In the genomic region with DNA sequence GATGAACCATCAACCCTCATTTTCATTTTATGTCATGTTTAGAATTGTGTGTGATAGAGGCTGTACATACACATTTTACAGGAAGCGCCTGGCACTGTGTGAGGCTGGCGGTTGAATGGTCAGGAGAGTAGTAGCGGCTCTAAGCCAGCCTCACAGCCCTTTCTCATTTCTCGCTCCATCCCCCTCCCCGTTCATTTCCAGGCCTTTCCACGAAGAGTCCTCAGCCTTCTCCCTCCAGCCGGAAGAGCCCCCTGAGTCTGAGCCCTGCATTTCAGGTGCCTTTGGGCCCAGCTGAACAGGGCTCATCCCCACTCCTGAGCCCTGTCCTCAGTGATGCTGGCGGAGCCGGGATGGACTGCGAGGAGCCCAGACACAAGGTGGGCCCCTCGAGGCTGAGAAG, we compare ENCODE assay signal across 17 cellular contexts. TPM values are rescaled to one million over a fixed set of nuclear protein-coding genes. Genes with fewer than 3 reads are reported as not detected.
A peak's percentile ranks its signal among the peaks of the same experiment; 100 is the strongest.
DNase-seq lines count a peak whose midpoint lies in the region; ATAC-seq, FAIRE-seq and TF ChIP-seq lines count a peak whose summit lies in the region.
"Had no signal": no experiment of that assay in that cellular context is flagged by ENCODE, and none has a peak within 500 bp of the region (broad histone marks: within the 10 kb centered on the region; RNA-seq: fewer than 3 reads in every experiment).

No MANE protein-coding gene starts in this region.

- ATAC-seq in K562 (no peak), GM21576 (IDR thresholded peaks at IDR 0.05; ENCODE audit: unreplicated experiment) (no peak)
- ATAC-seq: GM12878, HCT116 had no signal

- H2AFZ ChIP-seq in K562 (ENCODE audit: low read depth, low read length), result no peak overlapping the region

- H3K27ac ChIP-seq in K562 (ENCODE audit: extremely low read depth, low read depth, low read length), result no peak overlapping the region
- H3K27ac ChIP-seq: BLaER1, HL-60 had no signal

- FAIRE-seq in K562 (lab: Jason Lieb, UNC), result no peak
- FAIRE-seq: GM12878, GM18507, H1 had no signal

- H3K9me1 ChIP-seq in K562 (ENCODE audit: control insufficient read depth, insufficient read depth, low read length), result no peaks in the 10 kb centered on the region

- H3K27ac Mint-ChIP-seq in activated T-cell treated with anti-CD3 and anti-CD28 coated beads, Interleukin-2, amount 50 U/mL, for 24 hours, result peak overlapping the region; percentile 5
- peak overlapping the region; percentile 62 for H3K27ac Mint-ChIP-seq in neural crest cell (ENCODE audit: unreplicated experiment)
- H3K27ac Mint-ChIP-seq: CD8-positive, alpha-beta memory T cell had no signal

- CTCF ChIA-PET in K562 (lab: Yijun Ruan, JAX; ENCODE audit: low intra/inter-chr PET ratio), result no interaction called here

- no peak for TF ChIP-seq EP300 in K562 (IDR thresholded peaks at IDR 0.05; ENCODE audit: low read length)

- H3K4me2 ChIP-seq in K562 (ENCODE audit: insufficient read depth, low read length), result no peak overlapping the region
- H3K4me2 ChIP-seq: BLaER1 had no signal

- no peaks in the 10 kb centered on the region for H3K4me1 Mint-ChIP-seq in activated T-cell treated with anti-CD3 and anti-CD28 coated beads, Interleukin-2, amount 50 U/mL, for 24 hours (ENCODE audit: low read depth)
- peaks cover 3% of the 10 kb centered on the region for H3K4me1 Mint-ChIP-seq in neural crest cell
- H3K4me1 Mint-ChIP-seq: CD8-positive, alpha-beta memory T cell had no signal

- TF ChIP-seq POLR2A in K562 (conservative IDR thresholded peaks at IDR 0.05), result no peak

- no peak overlapping the region for H3K4me3 ChIP-seq in K562
- H3K4me3 ChIP-seq: BLaER1, GM12878 had no signal

- 83% methylated on average over 7 of the region's 11 CpGs for WGBS in K562 (ENCODE audit: insufficient coverage, low coverage, missing lambda C conversion rate)

- H3K9me3 ChIP-seq in K562 (replicated peaks; ENCODE audit: control insufficient read depth, insufficient read depth, low read depth, low read length), result no peaks in the 10 kb centered on the region
- H3K9me3 ChIP-seq: BLaER1, Caco-2 had no signal

- H3K27me3 Mint-ChIP-seq in activated T-cell treated with anti-CD3 and anti-CD28 coated beads, Interleukin-2, amount 50 U/mL, for 24 hours, result peaks cover 22% of the 10 kb centered on the region
- no peaks in the 10 kb centered on the region for H3K27me3 Mint-ChIP-seq in neural crest cell (ENCODE audit: low read depth)

- no peak overlapping the region for H3K4me3 Mint-ChIP-seq in activated T-cell treated with anti-CD3 and anti-CD28 coated beads, Interleukin-2, amount 50 U/mL, for 24 hours
- no peak overlapping the region for H3K4me3 Mint-ChIP-seq in neural crest cell
- H3K4me3 Mint-ChIP-seq: CD8-positive, alpha-beta memory T cell had no signal

- POLR2A ChIA-PET in K562 (lab: Yijun Ruan, JAX), result interaction anchor here (0.6 kb wide), 1 partner anchor 243 kb away, joined by 3 read pairs; no protein-coding TSS in a partner anchor

- intact Hi-C loops in K562 (cut with micrococcal nuclease), result no loop called here

- TF ChIP-seq CTCF in K562 (IDR thresholded peaks at IDR 0.05 in 2 of 3, conservative IDR thresholded peaks at IDR 0.05 in 1 of 3; ENCODE audit: insufficient read depth in 2 of 3, low read depth in 1 of 3, low read length in 3 of 3) (no peak), neural crest cell (conservative IDR thresholded peaks at IDR 0.05) (no peak)

- no TSS peak for BruUV-seq in K562 (replicated peaks; lab: Mats Ljungman, UMichigan)

- peaks cover 0 to 13% of the 10 kb centered on the region in 2 experiments; a peak in 4 of 5 replicates for H3K4me1 ChIP-seq in K562 (replicated peaks in 1 of 2; ENCODE audit: control insufficient read depth in 2 of 2, insufficient read depth in 2 of 2, low read length in 2 of 2)
- H3K4me1 ChIP-seq: Caco-2 had no signal

- peak overlapping the region in 1 of 2 experiments; percentile 28; a peak in 2 of 4 replicates for H3K9ac ChIP-seq in K562 (ENCODE audit: insufficient read depth in 1 of 2, low read depth in 2 of 2, low read length in 2 of 2)
- H3K9ac ChIP-seq: BLaER1 had no signal

- in situ Hi-C loops in K562 (cut with MboI), result no loop called here

- no peaks in the 10 kb centered on the region for H3K79me2 ChIP-seq in K562 (ENCODE audit: control insufficient read depth, insufficient read depth, low read length)

- no peaks in the 10 kb centered on the region for H3K9me3 Mint-ChIP-seq in activated T-cell treated with anti-CD3 and anti-CD28 coated beads, Interleukin-2, amount 50 U/mL, for 24 hours
- H3K9me3 Mint-ChIP-seq in neural crest cell, result no peaks in the 10 kb centered on the region
- H3K9me3 Mint-ChIP-seq: CD8-positive, alpha-beta memory T cell had no signal

- no peaks in the 10 kb centered on the region for H3K36me3 ChIP-seq in K562 (ENCODE audit: control insufficient read depth, insufficient read depth, low read length)
- H3K36me3 ChIP-seq: BLaER1 had no signal

- H3K27me3 ChIP-seq in K562 (ENCODE audit: control insufficient read depth in 2 of 2, insufficient read depth in 2 of 2, low read length in 2 of 2), result no peaks in the 10 kb centered on the region
- H3K27me3 ChIP-seq: BLaER1 had no signal

- no peaks in the 10 kb centered on the region for H3K36me3 Mint-ChIP-seq in activated T-cell treated with anti-CD3 and anti-CD28 coated beads, Interleukin-2, amount 50 U/mL, for 24 hours (ENCODE audit: low read depth)
- no peaks in the 10 kb centered on the region for H3K36me3 Mint-ChIP-seq in neural crest cell (ENCODE audit: low read depth)
- H3K36me3 Mint-ChIP-seq: CD8-positive, alpha-beta memory T cell had no signal

- no peak for DNase-seq in activated T-cell treated with anti-CD3 and anti-CD28 coated beads, Interleukin-2, amount 50 U/mL, for 24 hours
- no peak for DNase-seq in activated T-cell treated with anti-CD3 and anti-CD28 coated beads, Interleukin-2, amount 50 U/mL, for 48 hours
- DNase-seq in K562 (ENCODE audit: extremely low read depth in 1 of 4, low spot score in 3 of 4) (no peak), neural crest cell (ENCODE audit: low read depth, low spot score) (no peak), amniotic stem cell (lab: John Stamatoyannopoulos, UW) (no peak)
- no peak for DNase-seq in stimulated activated CD4-positive, alpha-beta T cell treated with anti-CD3 and anti-CD28 coated beads, Interleukin-1b, Interleukin-23, amount 100 ng/mL, for 48 hours
- DNase-seq: 8988T; AML-193; Caco-2; CD8-positive, alpha-beta memory T cell had no signal

- TF ChIP-seq RAD21 in K562 (CRISPR knock-in tag; conservative IDR thresholded peaks at IDR 0.05 in 1 of 2, IDR thresholded peaks at IDR 0.05 in 1 of 2), result no peak

- no peaks in the 10 kb centered on the region for H4K20me1 ChIP-seq in K562 (replicated peaks; ENCODE audit: control insufficient read depth, insufficient read depth, low read length)
- H4K20me1 ChIP-seq: BLaER1 had no signal

TF ChIP-seq in K562, 482 proteins besides CTCF, POLR2A, EP300 and RAD21:
- TF ChIP-seq NCOA2 (IDR thresholded peaks at IDR 0.05; ENCODE audit: partially characterized antibody in 2 of 2), result no peak
- peak; percentile 45; the same call in 1 of the 2 replicates for TF ChIP-seq ZBTB33 (CRISPR knock-in tag; IDR thresholded peaks at IDR 0.05)

RNA-seq across cellular contexts. Expression of gene STK25, which starts 51.8 kb away (rescaled TPM):
- 304 and 771 TPM in 2 replicates for total RNA-seq in K562 (2011; cell fraction: chromatin; rRNA removed; ENCODE audit: low replicate concordance)
- total RNA-seq in K562 (2011; cell fraction: nucleolus; rRNA removed), result 391 and 430 TPM in 2 replicates
- 299 and 300 TPM in 2 replicates for total RNA-seq in K562 (2011; cell fraction: nucleoplasm; rRNA removed)
- total RNA-seq in K562 (2014; rRNA removed) (116 and 163 TPM in 2 replicates), K562 (2014; rRNA removed; fragmentation: Illumina TruSeq; extraction: Trizol) (35.0 and 61.9 TPM in 2 replicates), K562 (2015; rRNA removed; fragmentation: Illumina TruSeq; extraction: Trizol) (66.9 and 75.2 TPM in 2 replicates), K562 (2021) (107 and 123 TPM in 2 replicates), neural crest cell (215 and 223 TPM in 2 replicates)
- polyA plus RNA-seq in K562 (2011; rRNA removed) (169 and 218 TPM in 2 replicates), K562 (2014; fragmentation: Illumina TruSeq; extraction: Trizol) (151 and 157 TPM in 2 replicates), K562 (2014; fragmentation: Nextera tagmentation; extraction: Ambion mirVana) (10 to 100 TPM in 1 of 2 experiments, 1 to 10 TPM in 1; 5.4 to 10.3 TPM), K562 (2014; rRNA removed) (177 and 178 TPM in 2 replicates)
- polyA plus RNA-seq in K562 (2011; cell fraction: cytosol; rRNA removed), result 168 and 300 TPM in 2 replicates
- 929 and 1,221 TPM in 2 replicates for polyA plus RNA-seq in K562 (2011; cell fraction: nucleus; rRNA removed)
- 120 and 121 TPM in 2 replicates for polyA plus RNA-seq in K562 (2012)
- polyA minus RNA-seq in K562 (2011; rRNA and poly(A)+ RNA removed), result 83.1 and 97.9 TPM in 2 replicates
- polyA minus RNA-seq in K562 (2011; cell fraction: cytosol; rRNA and poly(A)+ RNA removed), result 60.5 and 75.9 TPM in 2 replicates
- polyA minus RNA-seq in K562 (2011; cell fraction: nucleus; rRNA and poly(A)+ RNA removed), result 113 and 164 TPM in 2 replicates
